1 cellular context compared by ENCODE assay signal in the genomic region with DNA sequence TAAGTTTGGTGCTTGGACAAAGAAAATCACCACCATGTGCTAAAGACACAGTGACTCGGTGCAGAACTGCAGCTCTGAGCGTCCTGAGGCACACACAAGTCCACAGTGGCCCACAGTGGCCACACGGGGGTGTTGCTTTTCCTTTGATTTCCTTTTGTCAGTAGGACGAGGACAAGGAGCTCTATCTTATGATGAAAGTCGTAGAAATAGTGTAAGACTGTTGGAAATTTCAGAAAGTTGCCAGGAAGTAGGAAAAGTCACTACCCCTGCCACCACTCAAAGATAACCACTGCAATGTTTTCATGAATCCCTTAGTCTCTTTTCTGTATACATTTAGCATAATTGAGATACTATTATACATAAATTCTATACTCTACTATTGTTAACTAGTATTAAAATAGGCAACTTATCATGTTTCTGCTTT.
TF ChIP-seq lines count a peak whose summit lies in the region.

No MANE protein-coding gene starts in this region.

TF ChIP-seq in HCT116, 20 proteins besides CTCF, POLR2A, EP300 and RAD21 (continued from another document):
- peak; percentile 16 for TF ChIP-seq TCF7L2 (IDR thresholded peaks at IDR 0.05; ENCODE audit: borderline replicate concordance, extremely low read depth, insufficient read depth, insufficient read length)
